In genomic region chr6:42550277-42550676, GRCh38 we compare ENCODE assay signal across 23 cellular contexts.
"Had no signal": no experiment of that assay in that cellular context is flagged by ENCODE, and none has a peak within 500 bp of the region (broad histone marks: within the 10 kb centered on the region; RNA-seq: fewer than 3 reads in every experiment).

No MANE protein-coding gene starts in this region.

- H3K4me3 Mint-ChIP-seq: activated CD4-positive, alpha-beta T cell treated with anti-CD3 and anti-CD28 coated beads, Interleukin-2, amount 10 ng/mL, durations not matched to agents 24 days and 14 days; activated CD8-positive, alpha-beta T cell treated with anti-CD3 and anti-CD28 coated beads for 36 hours; activated naive CD8-positive, alpha-beta T cell treated with anti-CD3 and anti-CD28 coated beads for 36 hours; activated T-cell treated with anti-CD3 and anti-CD28 coated beads, Interleukin-2, amount 50 U/mL, for 4 hours; nephron; stimulated activated memory B cell treated with anti-CD40 and anti-IgM and Interleukin-4, amounts not matched to agents 10 μg/mL and 1 μg/mL and 100 μg/mL, for 72 hours; stimulated activated naive CD8-positive, alpha-beta T cell treated with anti-CD3 and anti-CD28 coated beads, Interleukin-15, amount 100 ng/mL, for 72 hours; T-helper 1 cell treated with Interleukin-12 subunit alpha and Interleukin-12 subunit beta and Interleukin-4 antibody, amounts not matched to agents 30 μg/mL and 1 μg/mL, for 36 hours; type B pancreatic cell had no signal

- ATAC-seq: activated CD8-positive, alpha-beta T cell treated with anti-CD3 and anti-CD28 coated beads for 36 hours; activated T-cell treated with anti-CD3 and anti-CD28 coated beads, Interleukin-2, amount 50 U/mL, for 4 hours; left lung; lower lobe of right lung; right lobe of liver; stimulated activated memory B cell treated with anti-CD40 and anti-IgM and Interleukin-4, amounts not matched to agents 10 μg/mL and 1 μg/mL and 100 μg/mL, for 72 hours; stimulated activated naive CD8-positive, alpha-beta T cell treated with anti-CD3 and anti-CD28 coated beads, Interleukin-15, amount 100 ng/mL, for 72 hours had no signal

- H3K36me3 Mint-ChIP-seq: stimulated activated memory B cell treated with anti-CD40 and anti-IgM and Interleukin-4, amounts not matched to agents 10 μg/mL and 1 μg/mL and 100 μg/mL, for 72 hours; type B pancreatic cell had no signal

- H3K4me1 ChIP-seq: uterus had no signal

- H3K27ac ChIP-seq: esophagus muscularis mucosa, left lung, lower lobe of right lung, right lobe of liver, skin epidermis, uterus, VCaP had no signal

- H3K9me3 ChIP-seq: esophagus muscularis mucosa, left lung, lower lobe of right lung, right lobe of liver, uterus had no signal

- H3K27me3 Mint-ChIP-seq: stimulated activated memory B cell treated with anti-CD40 and anti-IgM and Interleukin-4, amounts not matched to agents 10 μg/mL and 1 μg/mL and 100 μg/mL, for 72 hours had no signal

- H3K4me3 ChIP-seq: esophagus muscularis mucosa, left lung, lower lobe of right lung, right lobe of liver, skin epidermis, uterus had no signal

- H3K27ac Mint-ChIP-seq: activated CD4-positive, alpha-beta T cell treated with anti-CD3 and anti-CD28 coated beads, Interleukin-2, amount 10 ng/mL, durations not matched to agents 24 days and 14 days; activated CD8-positive, alpha-beta T cell treated with anti-CD3 and anti-CD28 coated beads for 36 hours; activated naive CD8-positive, alpha-beta T cell treated with anti-CD3 and anti-CD28 coated beads for 36 hours; nephron; progenitor cell of endocrine pancreas; stimulated activated memory B cell treated with anti-CD40 and anti-IgM and Interleukin-4, amounts not matched to agents 10 μg/mL and 1 μg/mL and 100 μg/mL, for 72 hours; stimulated activated naive CD8-positive, alpha-beta T cell treated with anti-CD3 and anti-CD28 coated beads, Interleukin-15, amount 100 ng/mL, for 72 hours; T-helper 1 cell treated with Interleukin-12 subunit alpha and Interleukin-12 subunit beta and Interleukin-4 antibody, amounts not matched to agents 30 μg/mL and 1 μg/mL, for 36 hours; type B pancreatic cell had no signal

- H3K36me3 ChIP-seq: esophagus muscularis mucosa, left lung, lower lobe of right lung, right lobe of liver, uterus had no signal

- H3K27me3 ChIP-seq: esophagus muscularis mucosa, right lobe of liver, uterus had no signal

- DNase-seq: activated CD4-positive, alpha-beta T cell treated with anti-CD3 and anti-CD28 coated beads, Interleukin-2, amount 10 ng/mL, durations not matched to agents 24 days and 14 days; activated CD8-positive, alpha-beta T cell treated with anti-CD3 and anti-CD28 coated beads for 36 hours; activated naive CD4-positive, alpha-beta T cell; activated naive CD8-positive, alpha-beta T cell treated with anti-CD3 and anti-CD28 coated beads for 36 hours; activated T-cell treated with anti-CD3 and anti-CD28 coated beads, Interleukin-2, amount 50 U/mL, for 4 hours; amygdala; caudate nucleus; left lung; lower lobe of right lung; right lobe of liver; stimulated activated CD4-positive, alpha-beta T cell treated with anti-CD3 and anti-CD28 coated beads, Interleukin-4, amount 100 ng/mL, for 24 hours; stimulated activated naive CD8-positive, alpha-beta T cell treated with anti-CD3 and anti-CD28 coated beads, Interleukin-15, amount 100 ng/mL, for 72 hours; substantia nigra; T-helper 9 cell; uterus had no signal

- H3K9me3 Mint-ChIP-seq: activated CD4-positive, alpha-beta T cell treated with anti-CD3 and anti-CD28 coated beads, Interleukin-2, amount 10 ng/mL, durations not matched to agents 24 days and 14 days; activated naive CD8-positive, alpha-beta T cell treated with anti-CD3 and anti-CD28 coated beads for 36 hours; activated T-cell treated with anti-CD3 and anti-CD28 coated beads, Interleukin-2, amount 50 U/mL, for 4 hours; nephron; stimulated activated memory B cell treated with anti-CD40 and anti-IgM and Interleukin-4, amounts not matched to agents 10 μg/mL and 1 μg/mL and 100 μg/mL, for 72 hours; stimulated activated naive CD8-positive, alpha-beta T cell treated with anti-CD3 and anti-CD28 coated beads, Interleukin-15, amount 100 ng/mL, for 72 hours; type B pancreatic cell had no signal
